Comparison of ENCODE assay signal across 1 cellular context in the genomic region with DNA sequence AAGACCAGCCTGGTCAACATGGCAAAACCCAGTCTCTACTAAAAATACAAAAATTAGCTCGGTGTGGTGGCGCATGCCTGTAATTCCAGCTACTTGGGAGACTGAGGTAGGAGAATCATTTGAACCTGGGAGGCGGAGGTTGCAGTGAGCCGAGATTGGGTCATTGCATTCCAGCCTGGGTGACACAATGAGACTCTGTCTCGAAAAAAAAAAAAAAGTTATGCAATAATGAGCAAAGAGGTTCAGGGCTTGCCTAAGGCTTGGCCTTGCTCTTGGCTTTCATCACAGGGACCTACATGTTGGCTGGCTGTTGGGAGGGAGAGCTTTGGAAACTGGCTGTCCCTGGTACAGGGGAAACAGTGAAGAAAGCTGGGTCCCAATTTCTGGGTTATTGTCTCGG.
TF ChIP-seq lines count a peak whose summit lies in the region.
"Not testable (repeated sequence)": the region's sequence is repeated elsewhere in the genome, so short reads cannot be mapped to it uniquely, and the experiment has no call there.

No MANE protein-coding gene starts in this region.

TF ChIP-seq in HepG2, 621 proteins besides CTCF, POLR2A, EP300 and RAD21 (continued from another document and continues in another):
- TF ChIP-seq, protein P1, sequence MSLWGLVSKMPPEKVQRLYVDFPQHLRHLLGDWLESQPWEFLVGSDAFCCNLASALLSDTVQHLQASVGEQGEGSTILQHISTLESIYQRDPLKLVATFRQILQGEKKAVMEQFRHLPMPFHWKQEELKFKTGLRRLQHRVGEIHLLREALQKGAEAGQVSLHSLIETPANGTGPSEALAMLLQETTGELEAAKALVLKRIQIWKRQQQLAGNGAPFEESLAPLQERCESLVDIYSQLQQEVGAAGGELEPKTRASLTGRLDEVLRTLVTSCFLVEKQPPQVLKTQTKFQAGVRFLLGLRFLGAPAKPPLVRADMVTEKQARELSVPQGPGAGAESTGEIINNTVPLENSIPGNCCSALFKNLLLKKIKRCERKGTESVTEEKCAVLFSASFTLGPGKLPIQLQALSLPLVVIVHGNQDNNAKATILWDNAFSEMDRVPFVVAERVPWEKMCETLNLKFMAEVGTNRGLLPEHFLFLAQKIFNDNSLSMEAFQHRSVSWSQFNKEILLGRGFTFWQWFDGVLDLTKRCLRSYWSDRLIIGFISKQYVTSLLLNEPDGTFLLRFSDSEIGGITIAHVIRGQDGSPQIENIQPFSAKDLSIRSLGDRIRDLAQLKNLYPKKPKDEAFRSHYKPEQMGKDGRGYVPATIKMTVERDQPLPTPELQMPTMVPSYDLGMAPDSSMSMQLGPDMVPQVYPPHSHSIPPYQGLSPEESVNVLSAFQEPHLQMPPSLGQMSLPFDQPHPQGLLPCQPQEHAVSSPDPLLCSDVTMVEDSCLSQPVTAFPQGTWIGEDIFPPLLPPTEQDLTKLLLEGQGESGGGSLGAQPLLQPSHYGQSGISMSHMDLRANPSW (CRISPR knock-in tag; IDR thresholded peaks at IDR 0.05; ENCODE audit: borderline replicate concordance) = peak; percentile 91
- TF ChIP-seq IRX3 (CRISPR knock-in tag; IDR thresholded peaks at IDR 0.05; ENCODE audit: borderline replicate concordance, low read depth) (0 out of 2 replicates have a peak, but pooled peaks have one; percentile 47), ZNF12 (CRISPR knock-in tag; IDR thresholded peaks at IDR 0.05) (peak; percentile 92; the same call in 1 of the 2 replicates), IRF2 (CRISPR knock-in tag; IDR thresholded peaks at IDR 0.05) (peak; percentile 87), KAT8 (CRISPR knock-in tag; IDR thresholded peaks at IDR 0.05) (peak; percentile 87), ZNF44 (CRISPR knock-in tag; IDR thresholded peaks at IDR 0.05) (0 out of 2 replicates have a peak, but pooled peaks have one; percentile 75), ZNF678 (CRISPR knock-in tag; IDR thresholded peaks at IDR 0.05) (0 out of 2 replicates have a peak, but pooled peaks have one; percentile 31), ZIK1 (CRISPR knock-in tag; IDR thresholded peaks at IDR 0.05; ENCODE audit: borderline replicate concordance, low read depth) (peak; percentile 48; the same call in 1 of the 2 replicates), ZNF205 (CRISPR knock-in tag; IDR thresholded peaks at IDR 0.05) (peak; percentile 91), ZSCAN25 (CRISPR knock-in tag; IDR thresholded peaks at IDR 0.05) (peak; percentile 67; the same call in 1 of the 2 replicates), NONO (CRISPR knock-in tag; conservative IDR thresholded peaks at IDR 0.05) (peak; percentile 91), KDM1A (CRISPR knock-in tag; IDR thresholded peaks at IDR 0.05) (peak; percentile 78), ZNF703 (CRISPR knock-in tag; IDR thresholded peaks at IDR 0.05; ENCODE audit: borderline replicate concordance) (0 out of 2 replicates have a peak, but pooled peaks have one; percentile 41), TEAD3 (CRISPR knock-in tag; optimal IDR thresholded peaks at IDR 0.05; ENCODE audit: borderline replicate concordance) (peak; percentile 99), CBX1 (IDR thresholded peaks at IDR 0.05; ENCODE audit: low read depth) (peak; percentile 71), GZF1 (CRISPR knock-in tag; IDR thresholded peaks at IDR 0.05) (peak; percentile 52; the same call in 1 of the 2 replicates), BCL6 (CRISPR knock-in tag; IDR thresholded peaks at IDR 0.05) (peak; percentile 92), SP4 (CRISPR knock-in tag; IDR thresholded peaks at IDR 0.05) (peak; percentile 79; the same call in 1 of the 2 replicates), THAP11 (CRISPR knock-in tag; IDR thresholded peaks at IDR 0.05) (peak; percentile 86), ZNF121 (CRISPR knock-in tag; IDR thresholded peaks at IDR 0.05) (peak; percentile 26; the same call in 1 of the 2 replicates), SMC3 (IDR thresholded peaks at IDR 0.05; ENCODE audit: low read length) (peak; percentile 62; the same call in 1 of the 2 replicates), MEF2D (CRISPR knock-in tag; IDR thresholded peaks at IDR 0.05) (0 out of 2 replicates have a peak, but pooled peaks have one; percentile 47), ZMYM4 (CRISPR knock-in tag; IDR thresholded peaks at IDR 0.05) (peak; percentile 74), NR2C2 (CRISPR knock-in tag; IDR thresholded peaks at IDR 0.05; ENCODE audit: borderline replicate concordance) (peak; percentile 84), SNAPC2 (CRISPR knock-in tag; IDR thresholded peaks at IDR 0.05) (peak; percentile 74; the same call in 1 of the 2 replicates), CCDC6 (CRISPR knock-in tag; IDR thresholded peaks at IDR 0.05) (peak; percentile 90; the same call in 1 of the 2 replicates), FOXC1 (CRISPR knock-in tag; IDR thresholded peaks at IDR 0.05; ENCODE audit: borderline replicate concordance) (0 out of 2 replicates have a peak, but pooled peaks have one; percentile 14), ZNF350 (CRISPR knock-in tag; IDR thresholded peaks at IDR 0.05; ENCODE audit: borderline replicate concordance, low read depth) (peak; percentile 70), PRMT3 (CRISPR knock-in tag; IDR thresholded peaks at IDR 0.05; ENCODE audit: borderline replicate concordance, low read depth) (0 out of 2 replicates have a peak, but pooled peaks have one; percentile 66)
- TF ChIP-seq, protein P2, sequence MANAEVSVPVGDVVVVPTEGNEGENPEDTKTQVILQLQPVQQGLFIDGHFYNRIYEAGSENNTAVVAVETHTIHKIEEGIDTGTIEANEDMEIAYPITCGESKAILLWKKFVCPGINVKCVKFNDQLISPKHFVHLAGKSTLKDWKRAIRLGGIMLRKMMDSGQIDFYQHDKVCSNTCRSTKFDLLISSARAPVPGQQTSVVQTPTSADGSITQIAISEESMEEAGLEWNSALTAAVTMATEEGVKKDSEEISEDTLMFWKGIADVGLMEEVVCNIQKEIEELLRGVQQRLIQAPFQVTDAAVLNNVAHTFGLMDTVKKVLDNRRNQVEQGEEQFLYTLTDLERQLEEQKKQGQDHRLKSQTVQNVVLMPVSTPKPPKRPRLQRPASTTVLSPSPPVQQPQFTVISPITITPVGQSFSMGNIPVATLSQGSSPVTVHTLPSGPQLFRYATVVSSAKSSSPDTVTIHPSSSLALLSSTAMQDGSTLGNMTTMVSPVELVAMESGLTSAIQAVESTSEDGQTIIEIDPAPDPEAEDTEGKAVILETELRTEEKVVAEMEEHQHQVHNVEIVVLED (CRISPR knock-in tag; IDR thresholded peaks at IDR 0.05; ENCODE audit: borderline replicate concordance) = 0 out of 2 replicates have a peak, but pooled peaks have one; percentile 44
- TF ChIP-seq, protein P3, sequence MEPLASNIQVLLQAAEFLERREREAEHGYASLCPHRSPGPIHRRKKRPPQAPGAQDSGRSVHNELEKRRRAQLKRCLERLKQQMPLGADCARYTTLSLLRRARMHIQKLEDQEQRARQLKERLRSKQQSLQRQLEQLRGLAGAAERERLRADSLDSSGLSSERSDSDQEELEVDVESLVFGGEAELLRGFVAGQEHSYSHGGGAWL (CRISPR knock-in tag; IDR thresholded peaks at IDR 0.05) = 0 out of 2 replicates have a peak, but pooled peaks have one; percentile 66
- TF ChIP-seq, protein P4, sequence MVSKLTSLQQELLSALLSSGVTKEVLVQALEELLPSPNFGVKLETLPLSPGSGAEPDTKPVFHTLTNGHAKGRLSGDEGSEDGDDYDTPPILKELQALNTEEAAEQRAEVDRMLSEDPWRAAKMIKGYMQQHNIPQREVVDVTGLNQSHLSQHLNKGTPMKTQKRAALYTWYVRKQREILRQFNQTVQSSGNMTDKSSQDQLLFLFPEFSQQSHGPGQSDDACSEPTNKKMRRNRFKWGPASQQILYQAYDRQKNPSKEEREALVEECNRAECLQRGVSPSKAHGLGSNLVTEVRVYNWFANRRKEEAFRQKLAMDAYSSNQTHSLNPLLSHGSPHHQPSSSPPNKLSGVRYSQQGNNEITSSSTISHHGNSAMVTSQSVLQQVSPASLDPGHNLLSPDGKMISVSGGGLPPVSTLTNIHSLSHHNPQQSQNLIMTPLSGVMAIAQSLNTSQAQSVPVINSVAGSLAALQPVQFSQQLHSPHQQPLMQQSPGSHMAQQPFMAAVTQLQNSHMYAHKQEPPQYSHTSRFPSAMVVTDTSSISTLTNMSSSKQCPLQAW (CRISPR knock-in tag; IDR thresholded peaks at IDR 0.05) = peak; percentile 78; the same call in 1 of the 2 replicates
- not testable (repeated sequence) for TF ChIP-seq NONO (IDR thresholded peaks at IDR 0.05)
- TF ChIP-seq, protein P5, sequence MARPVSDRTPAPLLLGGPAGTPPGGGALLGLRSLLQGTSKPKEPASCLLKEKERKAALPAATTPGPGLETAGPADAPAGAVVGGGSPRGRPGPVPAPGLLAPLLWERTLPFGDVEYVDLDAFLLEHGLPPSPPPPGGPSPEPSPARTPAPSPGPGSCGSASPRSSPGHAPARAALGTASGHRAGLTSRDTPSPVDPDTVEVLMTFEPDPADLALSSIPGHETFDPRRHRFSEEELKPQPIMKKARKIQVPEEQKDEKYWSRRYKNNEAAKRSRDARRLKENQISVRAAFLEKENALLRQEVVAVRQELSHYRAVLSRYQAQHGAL (CRISPR knock-in tag; IDR thresholded peaks at IDR 0.05; ENCODE audit: not compliant biosample characterization) = peak; percentile 20
- TF ChIP-seq, protein P6, sequence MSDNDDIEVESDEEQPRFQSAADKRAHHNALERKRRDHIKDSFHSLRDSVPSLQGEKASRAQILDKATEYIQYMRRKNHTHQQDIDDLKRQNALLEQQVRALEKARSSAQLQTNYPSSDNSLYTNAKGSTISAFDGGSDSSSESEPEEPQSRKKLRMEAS (IDR thresholded peaks at IDR 0.05) = peak; percentile 57
- TF ChIP-seq, protein P7, sequence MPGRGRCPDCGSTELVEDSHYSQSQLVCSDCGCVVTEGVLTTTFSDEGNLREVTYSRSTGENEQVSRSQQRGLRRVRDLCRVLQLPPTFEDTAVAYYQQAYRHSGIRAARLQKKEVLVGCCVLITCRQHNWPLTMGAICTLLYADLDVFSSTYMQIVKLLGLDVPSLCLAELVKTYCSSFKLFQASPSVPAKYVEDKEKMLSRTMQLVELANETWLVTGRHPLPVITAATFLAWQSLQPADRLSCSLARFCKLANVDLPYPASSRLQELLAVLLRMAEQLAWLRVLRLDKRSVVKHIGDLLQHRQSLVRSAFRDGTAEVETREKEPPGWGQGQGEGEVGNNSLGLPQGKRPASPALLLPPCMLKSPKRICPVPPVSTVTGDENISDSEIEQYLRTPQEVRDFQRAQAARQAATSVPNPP (CRISPR knock-in tag; IDR thresholded peaks at IDR 0.05) = 0 out of 2 replicates have a peak, but pooled peaks have one; percentile 65
- TF ChIP-seq, protein P8, sequence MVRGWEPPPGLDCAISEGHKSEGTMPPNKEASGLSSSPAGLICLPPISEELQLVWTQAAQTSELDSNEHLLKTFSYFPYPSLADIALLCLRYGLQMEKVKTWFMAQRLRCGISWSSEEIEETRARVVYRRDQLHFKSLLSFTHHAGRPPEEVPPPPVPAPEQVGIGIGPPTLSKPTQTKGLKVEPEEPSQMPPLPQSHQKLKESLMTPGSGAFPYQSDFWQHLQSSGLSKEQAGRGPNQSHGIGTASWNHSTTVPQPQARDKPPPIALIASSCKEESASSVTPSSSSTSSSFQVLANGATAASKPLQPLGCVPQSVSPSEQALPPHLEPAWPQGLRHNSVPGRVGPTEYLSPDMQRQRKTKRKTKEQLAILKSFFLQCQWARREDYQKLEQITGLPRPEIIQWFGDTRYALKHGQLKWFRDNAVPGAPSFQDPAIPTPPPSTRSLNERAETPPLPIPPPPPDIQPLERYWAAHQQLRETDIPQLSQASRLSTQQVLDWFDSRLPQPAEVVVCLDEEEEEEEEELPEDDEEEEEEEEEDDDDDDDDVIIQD (CRISPR knock-in tag; IDR thresholded peaks at IDR 0.05; ENCODE audit: low read depth) = peak; percentile 67
- TF ChIP-seq, protein P9, sequence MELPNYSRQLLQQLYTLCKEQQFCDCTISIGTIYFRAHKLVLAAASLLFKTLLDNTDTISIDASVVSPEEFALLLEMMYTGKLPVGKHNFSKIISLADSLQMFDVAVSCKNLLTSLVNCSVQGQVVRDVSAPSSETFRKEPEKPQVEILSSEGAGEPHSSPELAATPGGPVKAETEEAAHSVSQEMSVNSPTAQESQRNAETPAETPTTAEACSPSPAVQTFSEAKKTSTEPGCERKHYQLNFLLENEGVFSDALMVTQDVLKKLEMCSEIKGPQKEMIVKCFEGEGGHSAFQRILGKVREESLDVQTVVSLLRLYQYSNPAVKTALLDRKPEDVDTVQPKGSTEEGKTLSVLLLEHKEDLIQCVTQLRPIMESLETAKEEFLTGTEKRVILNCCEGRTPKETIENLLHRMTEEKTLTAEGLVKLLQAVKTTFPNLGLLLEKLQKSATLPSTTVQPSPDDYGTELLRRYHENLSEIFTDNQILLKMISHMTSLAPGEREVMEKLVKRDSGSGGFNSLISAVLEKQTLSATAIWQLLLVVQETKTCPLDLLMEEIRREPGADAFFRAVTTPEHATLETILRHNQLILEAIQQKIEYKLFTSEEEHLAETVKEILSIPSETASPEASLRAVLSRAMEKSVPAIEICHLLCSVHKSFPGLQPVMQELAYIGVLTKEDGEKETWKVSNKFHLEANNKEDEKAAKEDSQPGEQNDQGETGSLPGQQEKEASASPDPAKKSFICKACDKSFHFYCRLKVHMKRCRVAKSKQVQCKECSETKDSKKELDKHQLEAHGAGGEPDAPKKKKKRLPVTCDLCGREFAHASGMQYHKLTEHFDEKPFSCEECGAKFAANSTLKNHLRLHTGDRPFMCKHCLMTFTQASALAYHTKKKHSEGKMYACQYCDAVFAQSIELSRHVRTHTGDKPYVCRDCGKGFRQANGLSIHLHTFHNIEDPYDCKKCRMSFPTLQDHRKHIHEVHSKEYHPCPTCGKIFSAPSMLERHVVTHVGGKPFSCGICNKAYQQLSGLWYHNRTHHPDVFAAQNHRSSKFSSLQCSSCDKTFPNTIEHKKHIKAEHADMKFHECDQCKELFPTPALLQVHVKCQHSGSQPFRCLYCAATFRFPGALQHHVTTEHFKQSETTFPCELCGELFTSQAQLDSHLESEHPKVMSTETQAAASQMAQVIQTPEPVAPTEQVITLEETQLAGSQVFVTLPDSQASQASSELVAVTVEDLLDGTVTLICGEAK (IDR thresholded peaks at IDR 0.05) = not testable (repeated sequence)
- TF ChIP-seq, protein P9 (CRISPR knock-in tag; IDR thresholded peaks at IDR 0.05) = peak; percentile 17; the same call in 1 of the 2 replicates
